ENCODE assay signal across 6 cellular contexts in genomic region chr1:153536618-153537375, GRCh38. TPM values are rescaled to one million over a fixed set of nuclear protein-coding genes. Genes with fewer than 3 reads are reported as not detected.
DNase-seq lines count a peak whose midpoint lies in the region; ATAC-seq and TF ChIP-seq lines count a peak whose summit lies in the region.

No MANE protein-coding gene starts in this region.

- no peaks in the 10 kb centered on the region for H3K9me3 ChIP-seq in gastroesophageal sphincter
- no peaks in the 10 kb centered on the region for H3K9me3 ChIP-seq in thymus (ENCODE audit: control insufficient read depth)

- peak overlapping the region; percentile 86 to 90 for H3K4me3 ChIP-seq in gastroesophageal sphincter
- H3K4me3 ChIP-seq in thymus (ENCODE audit: low read length) = peak overlapping the region; percentile 67

- intact Hi-C loops in activated CD4-positive, alpha-beta T cell treated with anti-CD3 and anti-CD28 coated beads for 36 hours (cut with DNase I, micrococcal nuclease) = loop anchor here (10.0 kb wide), 1 partner anchor 428 kb away; the partner anchor contains the start of genes CREB3L4 (in 2 of the 2) and SLC39A1 (in 2 of the 2)

- peak overlapping the region; percentile 95 to 99 (median 98) for H3K27ac ChIP-seq in gastroesophageal sphincter
- peak overlapping the region; percentile 93 for H3K27ac ChIP-seq in thymus (ENCODE audit: low read depth)

- H3K27me3 Mint-ChIP-seq in activated CD4-positive, alpha-beta T cell treated with anti-CD3 and anti-CD28 coated beads for 36 hours = no peaks in the 10 kb centered on the region

- peak overlapping the region; percentile 89 for H3K4me3 Mint-ChIP-seq in activated CD4-positive, alpha-beta T cell treated with anti-CD3 and anti-CD28 coated beads for 36 hours

- CTCF ChIA-PET in activated CD4-positive, alpha-beta T cell treated with anti-CD3 and anti-CD28 coated beads for 36 hours (lab: Charles Lee) = interaction anchor here (1.5 kb wide), 1 partner anchor 24 kb away, joined by 4 read pairs; no protein-coding TSS in a partner anchor

- no peak for TF ChIP-seq EP300 in gastroesophageal sphincter (IDR thresholded peaks at IDR 0.05)

- no peak for TF ChIP-seq POLR2A in gastroesophageal sphincter (IDR thresholded peaks at IDR 0.05)
- TF ChIP-seq POLR2A in GM18505 (IDR thresholded peaks at IDR 0.05; ENCODE audit: borderline replicate concordance, extremely low read depth, insufficient read depth, insufficient read length) = no peak

- POLR2A ChIA-PET in activated CD4-positive, alpha-beta T cell treated with anti-CD3 and anti-CD28 coated beads for 36 hours (lab: Charles Lee) = interaction anchor here (0.6 to 2.5 kb wide), 2 partner anchors 8 to 31 kb away, joined by 3 to 19 read pairs; partner anchors contain the start of gene S100A4

- peak overlapping the region; percentile 98 for H3K27ac Mint-ChIP-seq in activated CD4-positive, alpha-beta T cell treated with anti-CD3 and anti-CD28 coated beads for 36 hours

- TF ChIP-seq CTCF in gastroesophageal sphincter (IDR thresholded peaks at IDR 0.05) = no peak

- ATAC-seq in activated CD4-positive, alpha-beta T cell treated with anti-CD3 and anti-CD28 coated beads for 36 hours = no peak
- ATAC-seq in gastroesophageal sphincter (no peak), GM18505 (IDR thresholded peaks at IDR 0.05; ENCODE audit: unreplicated experiment) (no peak)

- no peaks in the 10 kb centered on the region for H3K9me3 Mint-ChIP-seq in activated CD4-positive, alpha-beta T cell treated with anti-CD3 and anti-CD28 coated beads for 36 hours (ENCODE audit: low read depth)

- 60 to 78% methylated on average over 3 to 5 of the region's 10 CpGs for WGBS in gastroesophageal sphincter (ENCODE audit: low coverage in 1 of 2), 2 donors
- WGBS in thymus = 87% methylated on average over 10 of the region's 10 CpGs

- DNase-seq in activated CD4-positive, alpha-beta T cell treated with anti-CD3 and anti-CD28 coated beads for 36 hours = no peak
- no peak for DNase-seq in activated CD4-positive, alpha-beta T cell treated with anti-CD3 and anti-CD28 coated beads, Interleukin-2, amount 50 U/mL, for 1 hour
- no peak for DNase-seq in epidermal melanocyte (ENCODE audit: insufficient read length, low spot score)

- peaks cover 70% of the 10 kb centered on the region for H3K4me1 Mint-ChIP-seq in activated CD4-positive, alpha-beta T cell treated with anti-CD3 and anti-CD28 coated beads for 36 hours

- H3K4me1 ChIP-seq in gastroesophageal sphincter = peaks cover 0 to 50% (median 21%) of the 10 kb centered on the region in 3 donors
- peaks cover 45% of the 10 kb centered on the region for H3K4me1 ChIP-seq in thymus (ENCODE audit: control insufficient read depth, insufficient read depth, low read length)

- peaks cover 17% of the 10 kb centered on the region for H3K36me3 Mint-ChIP-seq in activated CD4-positive, alpha-beta T cell treated with anti-CD3 and anti-CD28 coated beads for 36 hours (ENCODE audit: low read depth)

- H3K36me3 ChIP-seq in gastroesophageal sphincter (peaks cover 0 to 9% of the 10 kb centered on the region in 2 donors), thymus (ENCODE audit: control insufficient read depth, insufficient read depth) (peaks cover 3% of the 10 kb centered on the region)

- H3K27me3 ChIP-seq in gastroesophageal sphincter = no peaks in the 10 kb centered on the region
- H3K27me3 ChIP-seq in thymus (ENCODE audit: control insufficient read depth, insufficient read depth) = no peaks in the 10 kb centered on the region

RNA-seq across cellular contexts. Expression of gene S100A6, which starts 1.0 kb away (rescaled TPM):
- total RNA-seq in activated CD4-positive, alpha-beta T cell treated with anti-CD3 and anti-CD28 coated beads for 36 hours = 100 to 1,000 TPM; 219 to 349 TPM
- 100 to 1,000 TPM; 595 to 840 (median 634) TPM for total RNA-seq in gastroesophageal sphincter
- polyA plus RNA-seq in thymus = 654 TPM

RNA-seq across cellular contexts. Expression of gene S100A5, which starts 3.9 kb away (rescaled TPM):
- 1 to 10 TPM; 2.4 to 3.4 TPM for total RNA-seq in activated CD4-positive, alpha-beta T cell treated with anti-CD3 and anti-CD28 coated beads for 36 hours
- total RNA-seq in gastroesophageal sphincter = not detected
- 0.87 TPM for polyA plus RNA-seq in thymus

RNA-seq across cellular contexts. Expression of gene S100A4, which starts 8.8 kb away (rescaled TPM):
- total RNA-seq in activated CD4-positive, alpha-beta T cell treated with anti-CD3 and anti-CD28 coated beads for 36 hours = 100 to 1,000 TPM in 1 of 2 experiments, 10 to 100 TPM in 1; 84.8 to 166 TPM
- 100 to 1,000 TPM; 135 to 345 (median 259) TPM for total RNA-seq in gastroesophageal sphincter
- 305 TPM for polyA plus RNA-seq in thymus

RNA-seq across cellular contexts. Expression of gene S100A3, which starts 12.3 kb away (rescaled TPM):
- not detected for total RNA-seq in activated CD4-positive, alpha-beta T cell treated with anti-CD3 and anti-CD28 coated beads for 36 hours
- 1 to 10 TPM in 2 of 4 donors, under 1 TPM in 1, not detected in 1; 0.69 to 6.0 (median 1.1) TPM for total RNA-seq in gastroesophageal sphincter
- polyA plus RNA-seq in thymus = 2.6 TPM

RNA-seq across cellular contexts. Expression of gene S100A2, which starts 28.8 kb away (rescaled TPM):
- total RNA-seq in activated CD4-positive, alpha-beta T cell treated with anti-CD3 and anti-CD28 coated beads for 36 hours = 1 to 10 TPM; 3.3 to 7.0 TPM
- total RNA-seq in gastroesophageal sphincter = 10 to 100 TPM in 2 of 4 donors, 1 to 10 TPM in 2; 2.7 to 73.3 (median 14.2) TPM
- polyA plus RNA-seq in thymus = 93.5 TPM
